In genomic region chr2:47099712-47100111, GRCh38 we compare ENCODE assay signal across 5 cellular contexts. TPM values are rescaled to one million over a fixed set of nuclear protein-coding genes. Genes with fewer than 3 reads are reported as not detected.
DNase-seq lines count a peak whose midpoint lies in the region.
"Had no signal": no experiment of that assay in that cellular context is flagged by ENCODE, and none has a peak within 500 bp of the region (broad histone marks: within the 10 kb centered on the region; RNA-seq: fewer than 3 reads in every experiment).

No MANE protein-coding gene starts in this region.

- peak; percentile 24 for DNase-seq in activated CD8-positive, alpha-beta memory T cell treated with anti-CD3 and anti-CD28 coated beads for 24 hours
- DNase-seq in mesenteric fat pad (ENCODE audit: low spot score), result peak; percentile 68

RNA-seq across cellular contexts. Expression of gene STPG4, which starts 55.4 kb away (rescaled TPM):
- not detected for total RNA-seq in mesenteric fat pad
- total RNA-seq: CD4-positive, alpha-beta T cell; CD8-positive, alpha-beta memory T cell; Daoy had no signal
